Comparison of ENCODE assay signal across 8 cellular contexts in genomic region chr9:124415102-124415851, GRCh38. TPM values are rescaled to one million over a fixed set of nuclear protein-coding genes. Genes with fewer than 3 reads are reported as not detected.
A peak's percentile ranks its signal among the peaks of the same experiment; 100 is the strongest.
DNase-seq lines count a peak whose midpoint lies in the region; ATAC-seq and TF ChIP-seq lines count a peak whose summit lies in the region.

TSS of gene PSMB7 (minus strand) at chr9:124415442. CDS start at chr9:124415425, 17 bp downstream.

- intact Hi-C loops in activated B cell treated with CpG ODN at 0.5 μM for 24 hours (cut with micrococcal nuclease), result loop anchor here (1.0 to 5.0 kb wide), 4 partner anchors 123 to 485 kb away; partner anchors contain the start of gene DENND1A

- peak; percentile 38 for TF ChIP-seq CTCF in activated B cell treated with CpG ODN at 0.5 μM for 24 hours (IDR thresholded peaks at IDR 0.05)

- DNase-seq in AG08395 (ENCODE audit: low spot score) (peak; percentile 96), NCI-H226 (peak; percentile 82), activated B cell treated with CpG ODN at 0.5 μM for 24 hours (peak; percentile 91), iris pigment epithelial cell (ENCODE audit: low read depth) (peak; percentile 97)
- DNase-seq in central memory CD4-positive, alpha-beta T cell, result peak; percentile 96
- DNase-seq in stimulated activated CD4-positive, alpha-beta T cell treated with anti-CD3 and anti-CD28 coated beads, Interleukin-12 subunit alpha, Interleukin-12 subunit beta, amount 100 ng/mL, for 4 hours, result peak; percentile 97

- ATAC-seq in GM18907 (IDR thresholded peaks at IDR 0.05; ENCODE audit: unreplicated experiment) (peak; percentile 93), HG03175 (IDR thresholded peaks at IDR 0.05; ENCODE audit: unreplicated experiment) (peak; percentile 85), activated B cell treated with CpG ODN at 0.5 μM for 24 hours (ENCODE audit: low read depth) (peak; percentile 94)

- H3K36me3 Mint-ChIP-seq in activated B cell treated with CpG ODN at 0.5 μM for 24 hours (ENCODE audit: low read depth), result peaks cover 48% of the 10 kb centered on the region

- H3K27me3 Mint-ChIP-seq in activated B cell treated with CpG ODN at 0.5 μM for 24 hours, result no peaks in the 10 kb centered on the region

- H3K4me1 Mint-ChIP-seq in activated B cell treated with CpG ODN at 0.5 μM for 24 hours, result peaks cover 25% of the 10 kb centered on the region

- CTCF ChIA-PET in activated B cell treated with CpG ODN at 0.5 μM for 24 hours (lab: Charles Lee), result no interaction called here

- H3K9me3 Mint-ChIP-seq in activated B cell treated with CpG ODN at 0.5 μM for 24 hours, result peaks cover 4% of the 10 kb centered on the region

- peak within 1 kb of the TSS; percentile 94 for H3K27ac Mint-ChIP-seq in activated B cell treated with CpG ODN at 0.5 μM for 24 hours

- POLR2A ChIA-PET in activated B cell treated with CpG ODN at 0.5 μM for 24 hours (lab: Charles Lee), result interaction anchor here (0.6 to 0.7 kb wide), 4 partner anchors 357 to 826 kb away, joined by 3 to 11 read pairs (median 3); partner anchors contain the start of gene HSPA5

- H3K4me3 Mint-ChIP-seq in activated B cell treated with CpG ODN at 0.5 μM for 24 hours, result peak within 1 kb of the TSS; percentile 99

RNA-seq across cellular contexts. Expression of gene PSMB7, which starts in this region (rescaled TPM):
- total RNA-seq in activated B cell treated with CpG ODN at 0.5 μM for 24 hours, result 120 and 140 TPM in 2 replicates

Comparison
In these comparisons a context has a peak if more than half of its experiments do, and no peak if none do; other contexts are left out.
1. Peak in every context shown above with its lines: DNase-seq and ATAC-seq.